Comparison of ENCODE assay signal across 21 cellular contexts in the genomic region with DNA sequence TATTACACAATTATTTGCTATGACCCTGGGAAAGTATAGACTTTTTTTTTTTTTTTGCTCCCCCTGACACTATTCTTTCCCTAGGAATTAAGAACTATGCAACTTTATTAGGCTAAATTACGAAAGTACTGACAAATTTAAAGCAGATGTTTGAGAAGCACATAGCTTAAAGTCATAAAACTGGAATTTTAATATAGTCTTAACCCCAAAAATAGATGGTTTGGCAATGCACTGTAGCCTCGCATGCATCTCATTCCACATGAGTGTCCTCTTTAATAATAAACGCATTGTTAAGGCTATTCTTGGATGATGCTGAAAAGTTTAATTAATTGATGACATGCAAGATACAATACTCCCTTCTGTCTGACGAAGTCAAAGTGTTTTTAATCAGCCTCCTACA. TPM values are rescaled to one million over a fixed set of nuclear protein-coding genes. Genes with fewer than 3 reads are reported as not detected.
DNase-seq lines count a peak whose midpoint lies in the region; ATAC-seq and TF ChIP-seq lines count a peak whose summit lies in the region.
"Had no signal": no experiment of that assay in that cellular context is flagged by ENCODE, and none has a peak within 500 bp of the region (broad histone marks: within the 10 kb centered on the region; RNA-seq: fewer than 3 reads in every experiment).

No MANE protein-coding gene starts in this region.

- H3K4me2 ChIP-seq in GM23248 (ENCODE audit: unreplicated experiment): no peak overlapping the region
- H3K4me2 ChIP-seq: neural progenitor cell had no signal

- H3K4me1 ChIP-seq in GM23248 (ENCODE audit: insufficient read depth) (peaks cover 12% of the 10 kb centered on the region), neutrophil (ENCODE audit: control insufficient read depth in 1 of 2, insufficient read depth in 1 of 2, low read depth in 1 of 2, low read length in 1 of 2) (peaks cover 54 to 82% of the 10 kb centered on the region in 2 experiments)
- H3K4me1 ChIP-seq: sigmoid colon, uterus had no signal

- TF ChIP-seq CTCF in neutrophil (IDR thresholded peaks at IDR 0.05): no peak

- no peaks in the 10 kb centered on the region for H3K79me2 ChIP-seq in GM23248 (ENCODE audit: insufficient read depth)

- H3K36me3 ChIP-seq in GM23248 (ENCODE audit: low read depth) (no peaks in the 10 kb centered on the region), neutrophil (peaks cover 61% of the 10 kb centered on the region)
- H3K36me3 ChIP-seq: neural progenitor cell, sigmoid colon, uterus had no signal

- H3K9ac ChIP-seq in GM23248: no peak overlapping the region
- H3K9ac ChIP-seq: neural progenitor cell had no signal

- H3K4me3 ChIP-seq in GM23248 (no peak overlapping the region), neutrophil (ENCODE audit: low read depth in 1 of 2, low read length in 1 of 2) (no peak overlapping the region)
- H3K4me3 ChIP-seq: neural progenitor cell, sigmoid colon, uterus had no signal

- no peak overlapping the region for H2AFZ ChIP-seq in GM23248
- H2AFZ ChIP-seq: neural progenitor cell had no signal

- H3K27me3 ChIP-seq in GM23248 (replicated peaks; ENCODE audit: insufficient read depth): peaks cover 56% of the 10 kb centered on the region
- H3K27me3 ChIP-seq in neutrophil: no peaks in the 10 kb centered on the region
- H3K27me3 ChIP-seq: neural progenitor cell, sigmoid colon, uterus had no signal

- no peaks in the 10 kb centered on the region for H3K9me2 ChIP-seq in GM23248 (ENCODE audit: insufficient read depth)

- no peaks in the 10 kb centered on the region for H4K20me1 ChIP-seq in GM23248 (ENCODE audit: insufficient read depth)

- DNase-seq in AG20443 (ENCODE audit: low spot score) (peak; percentile 84), GM23248 (peak; percentile 92), epidermal melanocyte (ENCODE audit: insufficient read length, low spot score) (peak; percentile 90), mucosa of gallbladder (ENCODE audit: low spot score) (no peak), GM19238 (ENCODE audit: insufficient read length, low spot score) (no peak), left colon (no peak)
- DNase-seq: activated CD4-positive, alpha-beta T cell treated with anti-CD3 and anti-CD28 coated beads, Interleukin-2, amount 10 ng/mL, durations not matched to agents 7 days and 5 days; activated gamma-delta T cell treated with Interleukin-2 at 50 U/mL for 16 hours; activated naive CD8-positive, alpha-beta T cell treated with anti-CD3 and anti-CD28 coated beads, Interleukin-2, amount 50 U/mL, for 24 hours; activated T-cell treated with anti-CD3 and anti-CD28 coated beads, Interleukin-2, amount 50 U/mL, for 24 hours; GOT3; hypothalamus; immature natural killer cell; sigmoid colon; stimulated activated naive CD8-positive, alpha-beta T cell treated with anti-CD3 and anti-CD28 coated beads, Interleukin-15, Interleukin-2, amounts not matched to agents 100 U/mL and 50 U/mL, for 24 hours; SW 1271; uterus had no signal

- WGBS in GM23248 (ENCODE audit: low coverage in 1 of 2, low lambda C conversion rate in 2 of 2, missing lambda C conversion rate in 2 of 2), 2 experiments: 0 to 1% methylated on average over 4 of the region's 4 CpGs

- in situ Hi-C loops in GM23248 (cut with MboI): no loop called here

- no peaks in the 10 kb centered on the region for H3K9me3 ChIP-seq in GM23248 (ENCODE audit: low read depth)
- no peaks in the 10 kb centered on the region for H3K9me3 ChIP-seq in neutrophil
- H3K9me3 ChIP-seq: sigmoid colon, uterus had no signal

- ATAC-seq in esophagus mucosa (no peak), left colon (no peak)
- ATAC-seq: activated naive CD8-positive, alpha-beta T cell treated with anti-CD3 and anti-CD28 coated beads, Interleukin-2, amount 50 U/mL, for 24 hours; stimulated activated naive CD8-positive, alpha-beta T cell treated with anti-CD3 and anti-CD28 coated beads, Interleukin-15, Interleukin-2, amounts not matched to agents 100 U/mL and 50 U/mL, for 24 hours had no signal

- H3F3A ChIP-seq in GM23248 (ENCODE audit: insufficient read depth): peaks cover 7% of the 10 kb centered on the region; the same call in 1 of the 2 replicates

- no peak overlapping the region for H3K27ac ChIP-seq in GM23248
- H3K27ac ChIP-seq in neutrophil: peak overlapping the region; percentile 83
- H3K27ac ChIP-seq: HL-60, neural progenitor cell, sigmoid colon, uterus had no signal

- intact Hi-C loops in left colon (cut with DNase I, micrococcal nuclease): no loop called here

RNA-seq across cellular contexts. Expression of gene TBC1D7, which starts 49.3 kb away (rescaled TPM):
- total RNA-seq in GM23248 (2014; rRNA removed; shearing (Covaris generic)): 8.5 and 18.7 TPM in 2 replicates
- polyA plus RNA-seq in GM23248 (2016; fragmentation: Nextera tagmentation; extraction: Ambion mirVana): 25.7 and 25.8 TPM in 2 replicates
- total RNA-seq in mucosa of gallbladder (14.6 TPM), esophagus mucosa (16.6 TPM), left colon (10 to 100 TPM; 20.9 to 22.1 TPM)

Comparison
In these comparisons a context has a peak if more than half of its experiments do, and no peak if none do; other contexts are left out.
1. DNase-seq: peak in AG20443 (single experiment), GM23248 (single experiment) and epidermal melanocyte (single experiment); none in mucosa of gallbladder (single experiment), GM19238 (single experiment) and left colon (0 of 2).